Comparison of ENCODE assay signal across 8 cellular contexts in the genomic region with DNA sequence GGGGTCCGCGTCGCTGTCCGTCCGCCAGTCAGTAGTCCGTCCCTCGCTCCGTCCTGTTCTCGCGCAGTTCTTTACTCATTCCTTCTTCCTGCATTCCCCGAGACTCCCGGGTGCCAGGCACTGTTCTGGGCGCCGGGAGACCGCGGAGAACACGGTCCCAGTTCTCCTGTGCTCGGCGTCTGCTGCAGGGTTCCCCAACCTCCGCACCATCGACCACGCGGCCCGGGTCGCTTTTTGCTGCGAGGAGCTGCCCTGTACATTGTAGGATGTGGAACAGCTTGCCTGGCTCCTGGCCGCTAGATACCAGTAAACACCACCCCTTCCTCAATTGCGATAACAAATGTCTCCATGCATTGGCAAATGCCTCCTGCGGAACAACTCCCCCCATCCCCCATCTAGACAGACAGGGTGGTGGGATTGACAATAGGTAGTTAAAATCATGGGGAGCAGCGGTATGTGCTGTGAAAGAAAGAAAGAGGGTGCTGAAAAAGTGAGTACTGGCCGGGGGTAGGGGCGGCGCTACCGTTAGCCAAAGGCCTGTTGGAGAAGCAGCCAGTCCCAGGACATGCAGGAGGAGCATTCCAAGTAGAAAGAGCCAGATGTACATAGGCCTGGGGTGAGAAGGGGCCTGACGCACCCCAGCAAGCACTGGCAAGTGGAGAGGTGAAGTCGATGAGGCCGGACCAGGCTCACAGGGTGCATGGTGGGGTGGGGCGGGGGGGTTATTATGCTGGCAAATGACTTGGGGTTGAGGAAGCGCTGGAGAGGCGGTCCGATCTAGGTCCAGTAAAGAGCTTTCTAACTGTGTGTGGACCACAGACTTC. TPM values are rescaled to one million over a fixed set of nuclear protein-coding genes. Genes with fewer than 3 reads are reported as not detected.
A peak's percentile ranks its signal among the peaks of the same experiment; 100 is the strongest.
DNase-seq lines count a peak whose midpoint lies in the region; TF ChIP-seq lines count a peak whose summit lies in the region.

No MANE protein-coding gene starts in this region.

- H3K4me1 Mint-ChIP-seq in H9, result peaks cover 25 to 53% of the 10 kb centered on the region in 2 experiments
- H3K4me1 Mint-ChIP-seq in progenitor cell of endocrine pancreas (ENCODE audit: low read depth), result peaks cover 41% of the 10 kb centered on the region

- peaks cover 2% of the 10 kb centered on the region for H4K20me1 ChIP-seq in H9 (ENCODE audit: control insufficient read depth, insufficient read depth, insufficient read length)

- H3K14ac ChIP-seq in H9 (ENCODE audit: insufficient read depth, low read length), result 0 out of 2 replicates have a peak overlapping the region, but pooled peaks have one; percentile 30

- H3K4me2 ChIP-seq in H9 (ENCODE audit: insufficient read depth, insufficient read length, low read length), result peak overlapping the region; percentile 73

- H3K23me2 ChIP-seq in H9 (ENCODE audit: insufficient read length, low read depth, low read length, poor library complexity, severe bottlenecking), result peaks cover 25% of the 10 kb centered on the region

- H2AFZ ChIP-seq in H9 (ENCODE audit: low read length), result no peak overlapping the region

- peak overlapping the region; percentile 78 for H3K9ac ChIP-seq in H9 (ENCODE audit: extremely low read depth, insufficient read length, low read length)

- peak; percentile 4; the same call in 1 of the 2 replicates for TF ChIP-seq CTCF in AG04450 (IDR thresholded peaks at IDR 0.05; ENCODE audit: low read depth, low read length)
- TF ChIP-seq CTCF in H9 (conservative IDR thresholded peaks at IDR 0.05), result no peak
- TF ChIP-seq CTCF in WI38 (IDR thresholded peaks at IDR 0.05; ENCODE audit: low read depth, low read length), result no peak
- TF ChIP-seq CTCF in progenitor cell of endocrine pancreas (IDR thresholded peaks at IDR 0.05; ENCODE audit: unreplicated experiment), result no peak

- H4K8ac ChIP-seq in H9 (replicated peaks; ENCODE audit: insufficient read length, low read depth, low read length), result no peak overlapping the region

- H3K4me3 Mint-ChIP-seq in H9 (peak overlapping the region; percentile 97), progenitor cell of endocrine pancreas (ENCODE audit: low read depth) (peak overlapping the region; percentile 97)

- no peak overlapping the region for H3K56ac ChIP-seq in H9 (ENCODE audit: insufficient read length, low read depth, low read length)

- H3K36me3 Mint-ChIP-seq in H9 (ENCODE audit: insufficient read depth in 1 of 3, low read depth in 3 of 3) (peaks cover 30 to 44% (median 40%) of the 10 kb centered on the region in 3 experiments), progenitor cell of endocrine pancreas (ENCODE audit: insufficient read depth) (peaks cover 2% of the 10 kb centered on the region)

- DNase-seq in AG04450 (ENCODE audit: low read depth, low spot score), result no peak
- DNase-seq in H9, result no peak
- peak; percentile 65 for DNase-seq in fibroblast of peridontal ligament (ENCODE audit: extremely low read depth)
- no peak for DNase-seq in progenitor cell of endocrine pancreas (ENCODE audit: low spot score, unreplicated experiment)
- no peak for DNase-seq in DMS79 treated with DMSO at 0.1 percent for 48 hours (lab: John Stamatoyannopoulos, UW)
- no peak for DNase-seq in NCI-H187 (lab: John Stamatoyannopoulos, UW)
- no peak for DNase-seq in HEK293T (ENCODE audit: extremely low spot score)

- H2AK5ac ChIP-seq in H9 (ENCODE audit: insufficient read length, low read length), result no peak overlapping the region

- H3K79me1 ChIP-seq in H9 (ENCODE audit: insufficient read depth, low read depth, low read length, poor library complexity, severe bottlenecking), result peaks cover 17% of the 10 kb centered on the region

- H3K9me3 ChIP-seq in AG04450 (ENCODE audit: control insufficient read depth, insufficient read depth, low read length) (no peaks in the 10 kb centered on the region; the same call in 1 of the 2 replicates), H9 (ENCODE audit: control insufficient read depth, low read depth, low read length) (no peaks in the 10 kb centered on the region)

- no peak overlapping the region for H3K4ac ChIP-seq in H9 (ENCODE audit: low read depth, low read length)

- H4K5ac ChIP-seq in H9 (ENCODE audit: insufficient read length, low read depth, low read length), result no peak overlapping the region

- H3K27ac ChIP-seq in AG04450 (ENCODE audit: low read depth, low read length) (peak overlapping the region; percentile 52), H9 (ENCODE audit: insufficient read length, low read depth, low read length) (no peak overlapping the region)

- no CpG with 5 or more reads among the region's 41 CpGs for WGBS in H9 (ENCODE audit: extremely low coverage, insufficient read length, low lambda C conversion rate)

- H3K27me3 ChIP-seq in AG04450 (ENCODE audit: control insufficient read depth, insufficient read depth, low read length) (no peaks in the 10 kb centered on the region), H9 (ENCODE audit: insufficient read depth, low read length) (no peaks in the 10 kb centered on the region)

- POLR2A ChIA-PET in AG04450 (lab: Yijun Ruan, JAX), result interaction anchor here (0.6 to 2.3 kb wide), 58 partner anchors 7 to 374 kb away, joined by 3 to 34 read pairs (median 6); partner anchors contain the start of genes CASKIN1, DNASE1L2, ECI1 and MLST8
- POLR2A ChIA-PET in HEK293T (lab: Yijun Ruan, JAX), result interaction anchor here (0.6 to 2.7 kb wide), 53 partner anchors 7 to 381 kb away, joined by 3 to 40 read pairs (median 5); partner anchors contain the start of genes DNASE1L2, ECI1, GFER and MLST8

- no peak overlapping the region for H4K91ac ChIP-seq in H9 (ENCODE audit: insufficient read length, low read depth, low read length)

- no peak overlapping the region for H2BK12ac ChIP-seq in H9 (ENCODE audit: insufficient read length, low read depth, low read length)

- H3K79me2 ChIP-seq in H9 (ENCODE audit: insufficient read depth, low read length), result peaks cover 51% of the 10 kb centered on the region; the same call in 1 of the 2 replicates

- H2BK20ac ChIP-seq in H9 (ENCODE audit: low read depth, low read length, poor library complexity, severe bottlenecking), result no peak overlapping the region

- H3K18ac ChIP-seq in H9 (ENCODE audit: insufficient read length, low read depth, low read length), result no peak overlapping the region

- CTCF ChIA-PET in AG04450 (lab: Charles Lee) (interaction anchor here (1.0 to 1.3 kb wide), 3 partner anchors 10 to 152 kb away, joined by 3 to 7 read pairs (median 4); no protein-coding TSS in a partner anchor), HEK293T (lab: Yijun Ruan, JAX) (no interaction called here)

- no peak overlapping the region for H3T11ph ChIP-seq in H9 (ENCODE audit: low read length)

- no peaks in the 10 kb centered on the region; the same call in 1 of the 2 replicates for H3K4me1 ChIP-seq in H9 (ENCODE audit: insufficient read depth, low read length)

- H2BK120ac ChIP-seq in H9 (ENCODE audit: low read depth, low read length, poor library complexity, severe bottlenecking), result no peak overlapping the region

- no peak overlapping the region for H2BK5ac ChIP-seq in H9 (ENCODE audit: insufficient read length, low read length)

- H3K9me3 Mint-ChIP-seq in H9, result peaks cover 0 to 9% of the 10 kb centered on the region in 2 experiments; a peak in 3 of 5 replicates
- no peaks in the 10 kb centered on the region for H3K9me3 Mint-ChIP-seq in progenitor cell of endocrine pancreas (ENCODE audit: low read depth)

- peak overlapping the region; percentile 28 to 97 (median 95) for H3K27ac Mint-ChIP-seq in H9
- peak overlapping the region; percentile 95 for H3K27ac Mint-ChIP-seq in progenitor cell of endocrine pancreas

- H3K23ac ChIP-seq in H9 (ENCODE audit: insufficient read length, low read depth, low read length), result no peak overlapping the region

- H3K27me3 Mint-ChIP-seq in H9 (ENCODE audit: low read depth) (no peaks in the 10 kb centered on the region; the same call in 1 of the 2 replicates), progenitor cell of endocrine pancreas (no peaks in the 10 kb centered on the region)

- H3K4me3 ChIP-seq in AG04450 (ENCODE audit: low read depth, low read length) (peak overlapping the region; percentile 90), WI38 (ENCODE audit: low read depth, low read length) (peak overlapping the region; percentile 90)

- H2BK15ac ChIP-seq in H9 (ENCODE audit: low read depth, low read length), result no peak overlapping the region

TF ChIP-seq in HEK293T, 16 proteins besides CTCF, POLR2A, EP300 and RAD21:
- TF ChIP-seq SP1 (IDR thresholded peaks at IDR 0.05) (no peak), SUZ12 (IDR thresholded peaks at IDR 0.05) (no peak), BHLHE40 (IDR thresholded peaks at IDR 0.05; ENCODE audit: borderline replicate concordance) (no peak)

RNA-seq across cellular contexts. Expression of gene TRAF7, which starts 0.7 kb away (rescaled TPM):
- 35.2 and 49.3 TPM in 2 replicates for polyA plus RNA-seq in AG04450 (2011; rRNA removed)
- polyA minus RNA-seq in AG04450 (2011; rRNA and poly(A)+ RNA removed), result 63.6 and 89.1 TPM in 2 replicates
- total RNA-seq in H9 (2021) (105 and 108 TPM in 2 replicates), progenitor cell of endocrine pancreas (79.6 and 85.2 TPM in 2 replicates)

RNA-seq across cellular contexts. Expression of gene RAB26, which starts 7.8 kb away (rescaled TPM):
- polyA plus RNA-seq in AG04450 (2011; rRNA removed), result 3.6 and 5.2 TPM in 2 replicates
- 0.74 and 4.4 TPM in 2 replicates for polyA minus RNA-seq in AG04450 (2011; rRNA and poly(A)+ RNA removed)
- total RNA-seq in H9 (2021), result 2.4 and 3.0 TPM in 2 replicates
- total RNA-seq in progenitor cell of endocrine pancreas, result 20.4 and 23.3 TPM in 2 replicates

RNA-seq across cellular contexts. Expression of gene PKD1, which starts 20.5 kb away (rescaled TPM):
- 16.1 and 21.7 TPM in 2 replicates for polyA plus RNA-seq in AG04450 (2011; rRNA removed)
- 29.0 and 29.3 TPM in 2 replicates for polyA minus RNA-seq in AG04450 (2011; rRNA and poly(A)+ RNA removed)
- total RNA-seq in H9 (2021), result 73.5 and 88.0 TPM in 2 replicates
- 96.2 and 97.8 TPM in 2 replicates for total RNA-seq in progenitor cell of endocrine pancreas

RNA-seq across cellular contexts. Expression of gene CASKIN1, which starts 40.2 kb away (rescaled TPM):
- 0.01 and 0.02 TPM in 2 replicates for polyA plus RNA-seq in AG04450 (2011; rRNA removed)
- polyA minus RNA-seq in AG04450 (2011; rRNA and poly(A)+ RNA removed), result not detected in 2 replicates
- total RNA-seq in H9 (2021), result 7.9 and 9.3 TPM in 2 replicates
- total RNA-seq in progenitor cell of endocrine pancreas, result 12.7 and 13.1 TPM in 2 replicates

RNA-seq across cellular contexts. Expression of gene MLST8, which starts 49.0 kb away (rescaled TPM):
- polyA plus RNA-seq in AG04450 (2011; rRNA removed), result 41.1 and 55.1 TPM in 2 replicates
- polyA minus RNA-seq in AG04450 (2011; rRNA and poly(A)+ RNA removed), result 47.4 and 58.8 TPM in 2 replicates
- total RNA-seq in H9 (2021) (74.5 and 75.9 TPM in 2 replicates), progenitor cell of endocrine pancreas (51.5 TPM in 2 replicates)
